Comparison of ENCODE assay signal across 36 cellular contexts in genomic region chr7:123211545-123211944, GRCh38. TPM values are rescaled to one million over a fixed set of nuclear protein-coding genes. Genes with fewer than 3 reads are reported as not detected.
"Had no signal": no experiment of that assay in that cellular context is flagged by ENCODE, and none has a peak within 500 bp of the region (broad histone marks: within the 10 kb centered on the region; RNA-seq: fewer than 3 reads in every experiment).

No MANE protein-coding gene starts in this region.

- ATAC-seq: activated T-cell treated with anti-CD3 and anti-CD28 coated beads, Interleukin-2, amount 50 U/mL, for 72 hours; heart right ventricle; left cardiac atrium; left ventricle myocardium superior; mucosa of descending colon; natural killer cell treated with Interleukin-12 subunit alpha and Interleukin-12 subunit beta and Interleukin-15 and Interleukin-18, amount 100 ng/mL, for 72 hours; right lobe of liver had no signal

- H3K36me3 ChIP-seq: adrenal gland, cardiac muscle cell, colonic mucosa, esophagus squamous epithelium, heart right ventricle, right lobe of liver, tibial nerve had no signal

- DNase-seq: activated B cell treated with CpG ODN at 0.5 μM for 24 hours; activated effector memory CD4-positive, alpha-beta T cell treated with Interleukin-2 at 50 U/mL for 16 hours; activated naive CD4-positive, alpha-beta T cell treated with Interleukin-2 at 50 U/mL for 16 hours; activated naive CD8-positive, alpha-beta T cell treated with anti-CD3 and anti-CD28 coated beads for 36 hours; activated T-cell treated with anti-CD3 and anti-CD28 coated beads for 4 hours; activated T-cell treated with anti-CD3 and anti-CD28 coated beads, Interleukin-2, amount 50 U/mL, for 72 hours; adrenal gland; aorta; cerebellar nuclear complex; colonic mucosa; effector CD8-positive, alpha-beta T cell; esophagus squamous epithelium; foreskin melanocyte; heart right ventricle; left cardiac atrium; left ventricle myocardium superior; mucosa of descending colon; right lobe of liver; stimulated activated CD4-positive, alpha-beta T cell treated with anti-CD3 and anti-CD28 coated beads, Interleukin-2, amount 100 ng/mL, for 48 hours; stimulated activated naive CD4-positive, alpha-beta T cell treated with Interleukin-2 at 50 U/mL for 16 hours had no signal

- H3K4me1 ChIP-seq: colonic mucosa, esophagus squamous epithelium, right lobe of liver, tibial nerve had no signal

- H3K36me3 Mint-ChIP-seq: activated naive CD8-positive, alpha-beta T cell treated with anti-CD3 and anti-CD28 coated beads for 36 hours; brain; natural killer cell treated with Interleukin-12 subunit alpha and Interleukin-12 subunit beta and Interleukin-15 and Interleukin-18, amount 100 ng/mL, for 72 hours had no signal

- H3K9me3 ChIP-seq: adrenal gland, colonic mucosa, esophagus squamous epithelium, right lobe of liver had no signal

- H3K27me3 Mint-ChIP-seq: activated B cell treated with CpG ODN at 0.5 μM for 24 hours; activated naive CD8-positive, alpha-beta T cell treated with anti-CD3 and anti-CD28 coated beads for 36 hours; brain; natural killer cell treated with Interleukin-12 subunit alpha and Interleukin-12 subunit beta and Interleukin-15 and Interleukin-18, amount 100 ng/mL, for 72 hours had no signal

- H3K27me3 ChIP-seq: adrenal gland, cardiac muscle cell, colonic mucosa, esophagus squamous epithelium, heart right ventricle, right lobe of liver, tibial nerve had no signal

- H3K4me3 Mint-ChIP-seq: activated B cell treated with CpG ODN at 0.5 μM for 24 hours; activated naive CD8-positive, alpha-beta T cell treated with anti-CD3 and anti-CD28 coated beads for 36 hours; activated T-cell treated with anti-CD3 and anti-CD28 coated beads, Interleukin-2, amount 50 U/mL, for 72 hours; brain; natural killer cell treated with Interleukin-12 subunit alpha and Interleukin-12 subunit beta and Interleukin-15 and Interleukin-18, amount 100 ng/mL, for 72 hours had no signal

- H3K4me3 ChIP-seq: adrenal gland, cardiac muscle cell, colonic mucosa, esophagus squamous epithelium, heart right ventricle, mucosa of descending colon, right lobe of liver, tibial nerve had no signal

- H3K4me1 Mint-ChIP-seq: activated B cell treated with CpG ODN at 0.5 μM for 24 hours; activated naive CD8-positive, alpha-beta T cell treated with anti-CD3 and anti-CD28 coated beads for 36 hours; brain had no signal

- H3K27ac Mint-ChIP-seq: activated B cell treated with CpG ODN at 0.5 μM for 24 hours; activated naive CD8-positive, alpha-beta T cell treated with anti-CD3 and anti-CD28 coated beads for 36 hours; activated T-cell treated with anti-CD3 and anti-CD28 coated beads, Interleukin-2, amount 50 U/mL, for 72 hours; brain; natural killer cell treated with Interleukin-12 subunit alpha and Interleukin-12 subunit beta and Interleukin-15 and Interleukin-18, amount 100 ng/mL, for 72 hours; progenitor cell of endocrine pancreas had no signal

- H3K27ac ChIP-seq: adrenal gland, cardiac muscle cell, colonic mucosa, epithelial cell of prostate, esophagus squamous epithelium, heart right ventricle, right lobe of liver, tibial nerve had no signal

RNA-seq across cellular contexts. Expression of gene SLC13A1, which starts 11.8 kb away (rescaled TPM):
- total RNA-seq: activated B cell treated with CpG ODN at 0.5 μM for 24 hours; activated naive CD8-positive, alpha-beta T cell treated with anti-CD3 and anti-CD28 coated beads for 36 hours; activated T-cell treated with anti-CD3 and anti-CD28 coated beads, Interleukin-2, amount 50 U/mL, for 72 hours; adrenal gland; aorta; cardiac muscle cell; dermis microvascular lymphatic vessel endothelial cell; esophagus squamous epithelium; glomerular endothelial cell; heart right ventricle; left cardiac atrium; left ventricle myocardium superior; lung microvascular endothelial cell; mesenteric fat pad; myocyte; natural killer cell treated with Interleukin-12 subunit alpha and Interleukin-12 subunit beta and Interleukin-15 and Interleukin-18, amount 100 ng/mL, for 72 hours; omental fat pad; progenitor cell of endocrine pancreas; renal cortical epithelial cell; right lobe of liver; skeletal muscle tissue; temporal lobe; tibial nerve; ureter had no signal
